1 cellular context compared by ENCODE assay signal in genomic region chr1:26129778-26130177, GRCh38.
TF ChIP-seq lines count a peak whose summit lies in the region.

No MANE protein-coding gene starts in this region.

TF ChIP-seq in K562, 482 proteins besides CTCF, POLR2A, EP300 and RAD21 (continued from another document and continues in another):
- TF ChIP-seq TSHZ1 (CRISPR knock-in tag; IDR thresholded peaks at IDR 0.05) (peak; percentile 73; the same call in 1 of the 2 replicates), MECOM (CRISPR knock-in tag; IDR thresholded peaks at IDR 0.05) (peak; percentile 66; the same call in 1 of the 2 replicates), DNMT1 (IDR thresholded peaks at IDR 0.05) (no peak), TEAD1 (CRISPR knock-in tag; IDR thresholded peaks at IDR 0.05) (peak in 1 of 2 experiments; percentile 48; a peak in 1 of 4 replicates), NR2C1 (IDR thresholded peaks at IDR 0.05) (no peak), NR2C1 (tag; IDR thresholded peaks at IDR 0.05) (peak; percentile 47; the same call in 1 of the 2 replicates), KLF6 (CRISPR knock-in tag; IDR thresholded peaks at IDR 0.05; ENCODE audit: borderline replicate concordance) (peak; percentile 87), MEF2D (tag; conservative IDR thresholded peaks at IDR 0.05; ENCODE audit: low read depth) (peak; percentile 77), GTF2A2 (tag; IDR thresholded peaks at IDR 0.05) (peak; percentile 73; the same call in 1 of the 2 replicates), UBTF (IDR thresholded peaks at IDR 0.05; ENCODE audit: borderline replicate concordance in 1 of 2, low read depth in 2 of 2, low read length in 2 of 2) (no peak), U2AF2 (optimal IDR thresholded peaks at IDR 0.05; ENCODE audit: low read depth, low read length) (no peak), ZNF23 (CRISPR knock-in tag; IDR thresholded peaks at IDR 0.05) (peak; percentile 57; the same call in 1 of the 2 replicates), FOXP4 (CRISPR knock-in tag; IDR thresholded peaks at IDR 0.05; ENCODE audit: borderline replicate concordance) (no peak), ILK (tag; IDR thresholded peaks at IDR 0.05; ENCODE audit: borderline replicate concordance, low read depth) (0 out of 2 replicates have a peak, but pooled peaks have one; percentile 28), ARNT (IDR thresholded peaks at IDR 0.05) (no peak), ZBTB11 (CRISPR knock-in tag; IDR thresholded peaks at IDR 0.05) (peak in 1 of 3 experiments; percentile 51; a peak in 1 of 6 replicates), PTTG1 (tag; IDR thresholded peaks at IDR 0.05; ENCODE audit: low read depth) (peak; percentile 66; the same call in 1 of the 2 replicates), ZNF282 (CRISPR knock-in tag; IDR thresholded peaks at IDR 0.05) (no peak), ZNF146 (CRISPR knock-in tag; IDR thresholded peaks at IDR 0.05; ENCODE audit: unreplicated experiment) (no peak), E2F3 (CRISPR knock-in tag; IDR thresholded peaks at IDR 0.05) (0 out of 2 replicates have a peak, but pooled peaks have one; percentile 35), ZNF699 (CRISPR knock-in tag; IDR thresholded peaks at IDR 0.05; ENCODE audit: insufficient replicate concordance) (no peak), ZNF197 (CRISPR knock-in tag; IDR thresholded peaks at IDR 0.05; ENCODE audit: low read depth) (peak; percentile 35; the same call in 1 of the 2 replicates), SMAD3 (CRISPR knock-in tag; conservative IDR thresholded peaks at IDR 0.05) (0 out of 2 replicates have a peak, but pooled peaks have one; percentile 14), MAFK (IDR thresholded peaks at IDR 0.05; ENCODE audit: low read length) (no peak), SNAPC5 (CRISPR knock-in tag; IDR thresholded peaks at IDR 0.05) (peak; percentile 2; the same call in 1 of the 2 replicates), ZNF639 (CRISPR knock-in tag; conservative IDR thresholded peaks at IDR 0.05 in 1 of 2, IDR thresholded peaks at IDR 0.05 in 1 of 2) (no peak), PTBP1 (IDR thresholded peaks at IDR 0.05; ENCODE audit: low read depth, low read length) (no peak), ARID3A (IDR thresholded peaks at IDR 0.05; ENCODE audit: borderline replicate concordance, low read depth, low read length) (no peak), FOXO4 (CRISPR knock-in tag; IDR thresholded peaks at IDR 0.05) (no peak), E2F8 (IDR thresholded peaks at IDR 0.05; ENCODE audit: low read depth, partially characterized antibody) (no peak), HINFP (tag; conservative IDR thresholded peaks at IDR 0.05; ENCODE audit: low read depth) (0 out of 2 replicates have a peak, but pooled peaks have one; percentile 18), HSF4 (CRISPR knock-in tag; IDR thresholded peaks at IDR 0.05; ENCODE audit: borderline replicate concordance) (peak; percentile 35; the same call in 1 of the 2 replicates), EZH2 (IDR thresholded peaks at IDR 0.05; ENCODE audit: borderline replicate concordance, low read depth, low read length) (no peak), CXXC5 (CRISPR knock-in tag; IDR thresholded peaks at IDR 0.05) (0 out of 2 replicates have a peak, but pooled peaks have one; percentile 14), ZNF311 (CRISPR knock-in tag; IDR thresholded peaks at IDR 0.05) (peak; percentile 42; the same call in 1 of the 2 replicates), YBX1 (IDR thresholded peaks at IDR 0.05) (no peak), PTRF (tag; IDR thresholded peaks at IDR 0.05) (peak; percentile 75), CSDE1 (IDR thresholded peaks at IDR 0.05) (no peak)
